ENCODE assay signal across 2 cellular contexts in genomic region chr6:149821492-149821891, GRCh38.
TF ChIP-seq lines count a peak whose summit lies in the region.

No MANE protein-coding gene starts in this region.

TF ChIP-seq in K562, 482 proteins besides CTCF, POLR2A, EP300 and RAD21:
- TF ChIP-seq, protein P1, sequence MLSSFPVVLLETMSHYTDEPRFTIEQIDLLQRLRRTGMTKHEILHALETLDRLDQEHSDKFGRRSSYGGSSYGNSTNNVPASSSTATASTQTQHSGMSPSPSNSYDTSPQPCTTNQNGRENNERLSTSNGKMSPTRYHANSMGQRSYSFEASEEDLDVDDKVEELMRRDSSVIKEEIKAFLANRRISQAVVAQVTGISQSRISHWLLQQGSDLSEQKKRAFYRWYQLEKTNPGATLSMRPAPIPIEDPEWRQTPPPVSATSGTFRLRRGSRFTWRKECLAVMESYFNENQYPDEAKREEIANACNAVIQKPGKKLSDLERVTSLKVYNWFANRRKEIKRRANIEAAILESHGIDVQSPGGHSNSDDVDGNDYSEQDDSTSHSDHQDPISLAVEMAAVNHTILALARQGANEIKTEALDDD (IDR thresholded peaks at IDR 0.05): no peak
- TF ChIP-seq TAL1 (IDR thresholded peaks at IDR 0.05) (0 out of 2 replicates have a peak, but pooled peaks have one; percentile 10), MEF2D (tag; conservative IDR thresholded peaks at IDR 0.05; ENCODE audit: low read depth) (peak; percentile 91), CBFA2T3 (IDR thresholded peaks at IDR 0.05) (peak; percentile 17), MEF2A (IDR thresholded peaks at IDR 0.05; ENCODE audit: control insufficient read depth, low read depth, low read length) (peak; percentile 69), ARID1B (IDR thresholded peaks at IDR 0.05) (peak; percentile 15; the same call in 1 of the 2 replicates)
- TF ChIP-seq, protein P2, sequence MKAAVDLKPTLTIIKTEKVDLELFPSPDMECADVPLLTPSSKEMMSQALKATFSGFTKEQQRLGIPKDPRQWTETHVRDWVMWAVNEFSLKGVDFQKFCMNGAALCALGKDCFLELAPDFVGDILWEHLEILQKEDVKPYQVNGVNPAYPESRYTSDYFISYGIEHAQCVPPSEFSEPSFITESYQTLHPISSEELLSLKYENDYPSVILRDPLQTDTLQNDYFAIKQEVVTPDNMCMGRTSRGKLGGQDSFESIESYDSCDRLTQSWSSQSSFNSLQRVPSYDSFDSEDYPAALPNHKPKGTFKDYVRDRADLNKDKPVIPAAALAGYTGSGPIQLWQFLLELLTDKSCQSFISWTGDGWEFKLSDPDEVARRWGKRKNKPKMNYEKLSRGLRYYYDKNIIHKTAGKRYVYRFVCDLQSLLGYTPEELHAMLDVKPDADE (conservative IDR thresholded peaks at IDR 0.05; ENCODE audit: control insufficient read depth, low read depth, low read length): no peak
- TF ChIP-seq, protein P3, sequence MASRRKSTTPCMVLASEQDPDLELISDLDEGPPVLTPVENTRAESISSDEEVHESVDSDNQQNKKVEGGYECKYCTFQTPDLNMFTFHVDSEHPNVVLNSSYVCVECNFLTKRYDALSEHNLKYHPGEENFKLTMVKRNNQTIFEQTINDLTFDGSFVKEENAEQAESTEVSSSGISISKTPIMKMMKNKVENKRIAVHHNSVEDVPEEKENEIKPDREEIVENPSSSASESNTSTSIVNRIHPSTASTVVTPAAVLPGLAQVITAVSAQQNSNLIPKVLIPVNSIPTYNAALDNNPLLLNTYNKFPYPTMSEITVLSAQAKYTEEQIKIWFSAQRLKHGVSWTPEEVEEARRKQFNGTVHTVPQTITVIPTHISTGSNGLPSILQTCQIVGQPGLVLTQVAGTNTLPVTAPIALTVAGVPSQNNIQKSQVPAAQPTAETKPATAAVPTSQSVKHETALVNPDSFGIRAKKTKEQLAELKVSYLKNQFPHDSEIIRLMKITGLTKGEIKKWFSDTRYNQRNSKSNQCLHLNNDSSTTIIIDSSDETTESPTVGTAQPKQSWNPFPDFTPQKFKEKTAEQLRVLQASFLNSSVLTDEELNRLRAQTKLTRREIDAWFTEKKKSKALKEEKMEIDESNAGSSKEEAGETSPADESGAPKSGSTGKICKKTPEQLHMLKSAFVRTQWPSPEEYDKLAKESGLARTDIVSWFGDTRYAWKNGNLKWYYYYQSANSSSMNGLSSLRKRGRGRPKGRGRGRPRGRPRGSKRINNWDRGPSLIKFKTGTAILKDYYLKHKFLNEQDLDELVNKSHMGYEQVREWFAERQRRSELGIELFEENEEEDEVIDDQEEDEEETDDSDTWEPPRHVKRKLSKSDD (conservative IDR thresholded peaks at IDR 0.05; ENCODE audit: low read length): no peak

TF ChIP-seq in HepG2, 621 proteins besides CTCF, POLR2A, EP300 and RAD21:
- TF ChIP-seq CCAR2 (optimal IDR thresholded peaks at IDR 0.05; ENCODE audit: low read depth, low read length) (no peak), ZNF17 (CRISPR knock-in tag; IDR thresholded peaks at IDR 0.05) (no peak), ZNF652 (CRISPR knock-in tag; IDR thresholded peaks at IDR 0.05; ENCODE audit: borderline replicate concordance, low read depth) (no peak), MAFF (IDR thresholded peaks at IDR 0.05; ENCODE audit: low read depth, low read length) (no peak), RBFOX2 (IDR thresholded peaks at IDR 0.05; ENCODE audit: low read depth, low read length) (no peak), ZNF496 (CRISPR knock-in tag; IDR thresholded peaks at IDR 0.05; ENCODE audit: insufficient replicate concordance) (no peak), TEAD3 (CRISPR knock-in tag; optimal IDR thresholded peaks at IDR 0.05; ENCODE audit: borderline replicate concordance) (no peak), FUBP1 (CRISPR knock-in tag; IDR thresholded peaks at IDR 0.05; ENCODE audit: borderline replicate concordance) (no peak), PRDM15 (CRISPR knock-in tag; IDR thresholded peaks at IDR 0.05) (no peak), ZNF75D (CRISPR knock-in tag; IDR thresholded peaks at IDR 0.05; ENCODE audit: borderline replicate concordance) (no peak), ZFY (CRISPR knock-in tag; IDR thresholded peaks at IDR 0.05) (no peak), ZKSCAN8 (CRISPR knock-in tag; IDR thresholded peaks at IDR 0.05; ENCODE audit: borderline replicate concordance) (no peak)
